In genomic region chr9:106860731-106861584, GRCh38 we compare ENCODE assay signal across 8 cellular contexts. TPM values are rescaled to one million over a fixed set of nuclear protein-coding genes. Genes with fewer than 3 reads are reported as not detected.
DNase-seq lines count a peak whose midpoint lies in the region; ATAC-seq and TF ChIP-seq lines count a peak whose summit lies in the region.

No MANE protein-coding gene starts in this region.

- H3K36me3 ChIP-seq in adrenal gland (replicated peaks in 1 of 2) (no peaks in the 10 kb centered on the region), iPS-15b (ENCODE audit: control insufficient read depth, insufficient read depth, low read length) (no peaks in the 10 kb centered on the region)

- peaks cover 5% of the 10 kb centered on the region for H3K36me3 Mint-ChIP-seq in activated CD4-positive, alpha-beta T cell treated with anti-CD3 and anti-CD28 coated beads, Interleukin-2, amount 10 ng/mL, durations not matched to agents 7 days and 5 days (ENCODE audit: low read depth)

- H3K4me3 ChIP-seq in adrenal gland (peak overlapping the region; percentile 30 to 77 (median 63)), iPS-15b (ENCODE audit: low read depth, low read length) (peak overlapping the region; percentile 87), skin epidermis (peak overlapping the region; percentile 52 to 72 (median 61))

- H3K9me3 Mint-ChIP-seq in activated CD4-positive, alpha-beta T cell treated with anti-CD3 and anti-CD28 coated beads, Interleukin-2, amount 10 ng/mL, durations not matched to agents 7 days and 5 days, result no peaks in the 10 kb centered on the region

- intact Hi-C loops in adrenal gland (cut with DNase I), result loop anchor here in 1 of 2 donors (5.0 kb wide), 1 partner anchor 81 kb away; no protein-coding TSS in a partner anchor

- H3K9me3 ChIP-seq in adrenal gland (replicated peaks in 1 of 3) (no peaks in the 10 kb centered on the region), iPS-15b (ENCODE audit: control insufficient read depth, insufficient read depth, low read length) (no peaks in the 10 kb centered on the region)

- WGBS in adrenal gland, 4 donors, result 0 to 1% (median 0%) methylated on average over 50 of the region's 50 CpGs

- peaks cover 38% of the 10 kb centered on the region for H3K4me1 Mint-ChIP-seq in activated CD4-positive, alpha-beta T cell treated with anti-CD3 and anti-CD28 coated beads, Interleukin-2, amount 10 ng/mL, durations not matched to agents 7 days and 5 days

- H3K27ac ChIP-seq in adrenal gland, result peak overlapping the region in 4 of 5 donors; percentile 23 to 89 (median 84)
- H3K27ac ChIP-seq in skin epidermis, result peak overlapping the region in 19 of 21 experiments; percentile 25 to 90 (median 66)

- H3K9ac ChIP-seq in iPS-15b (ENCODE audit: low read depth, low read length), result peak overlapping the region; percentile 93

- H3K27me3 Mint-ChIP-seq in activated CD4-positive, alpha-beta T cell treated with anti-CD3 and anti-CD28 coated beads, Interleukin-2, amount 10 ng/mL, durations not matched to agents 7 days and 5 days, result peaks cover 77% of the 10 kb centered on the region

- POLR2A ChIA-PET in activated CD4-positive, alpha-beta T cell treated with anti-CD3 and anti-CD28 coated beads, Interleukin-2, amount 10 ng/mL, durations not matched to agents 7 days and 5 days (lab: Charles Lee), result no interaction called here

- peaks cover 8 to 15% of the 10 kb centered on the region in 2 donors for H3K4me1 ChIP-seq in adrenal gland (replicated peaks in 1 of 2)
- H3K4me1 ChIP-seq in iPS-15b (ENCODE audit: control insufficient read depth, insufficient read depth, low read length), result peaks cover 6% of the 10 kb centered on the region

- H3K27ac Mint-ChIP-seq in activated CD4-positive, alpha-beta T cell treated with anti-CD3 and anti-CD28 coated beads, Interleukin-2, amount 10 ng/mL, durations not matched to agents 7 days and 5 days, result no peak overlapping the region

- H3K4me3 Mint-ChIP-seq in activated CD4-positive, alpha-beta T cell treated with anti-CD3 and anti-CD28 coated beads, Interleukin-2, amount 10 ng/mL, durations not matched to agents 7 days and 5 days, result peak overlapping the region; percentile 9

- no peak for ATAC-seq in HG02588 (IDR thresholded peaks at IDR 0.05; ENCODE audit: unreplicated experiment)

- CTCF ChIA-PET in activated CD4-positive, alpha-beta T cell treated with anti-CD3 and anti-CD28 coated beads, Interleukin-2, amount 10 ng/mL, durations not matched to agents 7 days and 5 days (lab: Charles Lee), result no interaction called here

- peak in 1 of 2 donors; percentile 24 for TF ChIP-seq POLR2A in adrenal gland (IDR thresholded peaks at IDR 0.05)

- peak in 2 of 6 experiments; percentile 1 to 13 for TF ChIP-seq CTCF in adrenal gland (IDR thresholded peaks at IDR 0.05)

- DNase-seq in activated CD4-positive, alpha-beta T cell treated with anti-CD3 and anti-CD28 coated beads, Interleukin-2, amount 10 ng/mL, durations not matched to agents 7 days and 5 days, result no peak
- DNase-seq in activated CD4-positive, alpha-beta T cell treated with anti-CD3 and anti-CD28 coated beads, Interleukin-2, amount 50 U/mL, for 1 hour, result no peak
- peak in 6 of 7 donors; percentile 43 to 57 (median 54) for DNase-seq in adrenal gland
- DNase-seq in cortex of kidney (lab: John Stamatoyannopoulos, UW), result no peak
- DNase-seq in activated CD4-positive, CD25-positive, alpha-beta regulatory T cell (lab: John Stamatoyannopoulos, UW), result no peak

- H3K27me3 ChIP-seq in adrenal gland, result no peaks in the 10 kb centered on the region
- H3K27me3 ChIP-seq in iPS-15b (ENCODE audit: control insufficient read depth, insufficient read depth, low read length), result no peaks in the 10 kb centered on the region

RNA-seq across cellular contexts. Expression of gene ZNF462, which starts 2.0 kb away (rescaled TPM):
- under 1 TPM; 0.37 to 0.89 TPM for total RNA-seq in activated CD4-positive, alpha-beta T cell treated with anti-CD3 and anti-CD28 coated beads, Interleukin-2, amount 10 ng/mL, durations not matched to agents 7 days and 5 days
- 10 to 100 TPM; 26.4 to 86.9 (median 49.2) TPM for total RNA-seq in adrenal gland
- polyA plus RNA-seq in adrenal gland, result 10 to 100 TPM in 1 of 3 donors, 1 to 10 TPM in 2; 4.9 to 13.5 (median 7.3) TPM

Comparison
In these comparisons a context has a peak if more than half of its experiments do, and no peak if none do; other contexts are left out.
1. DNase-seq: peak in adrenal gland (6 of 7); none in activated CD4-positive, alpha-beta T cell treated with anti-CD3 and anti-CD28 coated beads, Interleukin-2, amount 10 ng/mL, durations not matched to agents 7 days and 5 days (single experiment), activated CD4-positive, alpha-beta T cell treated with anti-CD3 and anti-CD28 coated beads, Interleukin-2, amount 50 U/mL, for 1 hour (single experiment), cortex of kidney (single experiment) and activated CD4-positive, CD25-positive, alpha-beta regulatory T cell (0 of 4).
2. RNA of gene ZNF462, which starts 2.0 kb away (total RNA-seq): 26.4 to 86.9 TPM in adrenal gland; 0.37 to 0.89 TPM in activated CD4-positive, alpha-beta T cell treated with anti-CD3 and anti-CD28 coated beads, Interleukin-2, amount 10 ng/mL, durations not matched to agents 7 days and 5 days; every median in the first group is over 10 times any median in the second.
3. Peak in every context shown above with its lines, with median percentiles within 50 percentile points of each other: H3K4me3 ChIP-seq.